8 cellular contexts compared by ENCODE assay signal in the genomic region with DNA sequence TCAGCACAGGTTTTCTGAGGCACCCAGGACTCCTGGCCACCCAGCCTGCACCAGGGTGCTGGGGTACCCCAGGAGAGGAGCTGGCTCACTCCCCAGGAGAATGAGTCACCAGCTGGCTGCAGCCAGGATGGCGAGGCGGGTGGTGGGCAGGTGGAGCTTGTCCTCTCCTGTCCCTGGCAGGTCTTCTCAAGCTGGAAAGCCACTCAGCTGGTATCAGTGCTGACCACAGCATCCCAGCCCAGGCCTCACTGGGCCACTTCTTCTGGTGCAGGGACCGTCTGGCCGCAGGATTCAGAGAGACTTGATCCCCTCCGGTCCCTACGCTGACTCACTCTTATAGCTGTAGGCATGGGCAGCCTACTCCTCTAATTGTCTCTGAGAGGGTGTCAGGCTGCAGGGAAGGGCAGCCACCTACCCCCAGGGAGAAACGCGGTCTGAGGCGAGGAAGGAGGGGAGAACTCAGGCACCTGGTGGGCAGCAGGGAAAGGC. TPM values are rescaled to one million over a fixed set of nuclear protein-coding genes. Genes with fewer than 3 reads are reported as not detected.
A peak's percentile ranks its signal among the peaks of the same experiment; 100 is the strongest.
DNase-seq lines count a peak whose midpoint lies in the region; ATAC-seq and TF ChIP-seq lines count a peak whose summit lies in the region.

No MANE protein-coding gene starts in this region.

- H3K79me1 ChIP-seq in mesendoderm (ENCODE audit: low read length), result no peaks in the 10 kb centered on the region

- peak; percentile 79 for DNase-seq in HT1080 (ENCODE audit: low read depth)
- DNase-seq in cardiac fibroblast (ENCODE audit: low read depth in 2 of 2), result peak; percentile 42 to 57
- peak; percentile 93 for DNase-seq in myocyte (ENCODE audit: low read depth)
- DNase-seq in effector memory CD4-positive, alpha-beta T cell, result no peak
- DNase-seq in mesendoderm, result no peak

- H3K4me2 ChIP-seq in mesendoderm (ENCODE audit: low read length), result no peak overlapping the region

- no peaks in the 10 kb centered on the region for H3K79me2 ChIP-seq in mesendoderm (ENCODE audit: control insufficient read depth, insufficient read depth, low read length)

- H2AK5ac ChIP-seq in mesendoderm (ENCODE audit: low read length), result no peak overlapping the region

- no peak overlapping the region for H3K9ac ChIP-seq in mesendoderm (ENCODE audit: low read length)

- no peak overlapping the region for H3K27ac ChIP-seq in effector memory CD4-positive, alpha-beta T cell (ENCODE audit: insufficient read depth, low read length, poor library complexity, severe bottlenecking)
- H3K27ac ChIP-seq in mesendoderm (ENCODE audit: low read depth, low read length), result no peak overlapping the region

- H4K5ac ChIP-seq in mesendoderm (ENCODE audit: low read length), result no peak overlapping the region

- H3K4me1 ChIP-seq in effector memory CD4-positive, alpha-beta T cell (ENCODE audit: control insufficient read depth, insufficient read depth, low read length, poor library complexity, severe bottlenecking), result peaks cover 3% of the 10 kb centered on the region
- no peaks in the 10 kb centered on the region for H3K4me1 ChIP-seq in mesendoderm (ENCODE audit: control insufficient read depth, low read depth, low read length)

- no peak overlapping the region for H3K4me3 ChIP-seq in cardiac fibroblast (replicated peaks in 1 of 2; ENCODE audit: low read depth in 2 of 2, low read length in 2 of 2)
- no peak overlapping the region for H3K4me3 ChIP-seq in effector memory CD4-positive, alpha-beta T cell (ENCODE audit: insufficient read depth, low read depth, low read length, poor library complexity, severe bottlenecking)
- H3K4me3 ChIP-seq in mesendoderm (ENCODE audit: low read length), result no peak overlapping the region

- H3K36me3 ChIP-seq in effector memory CD4-positive, alpha-beta T cell (ENCODE audit: control insufficient read depth, insufficient read depth, low read length), result no peaks in the 10 kb centered on the region
- no peaks in the 10 kb centered on the region for H3K36me3 ChIP-seq in mesendoderm (ENCODE audit: control insufficient read depth, insufficient read depth, low read length)

- no peak overlapping the region for H3K4ac ChIP-seq in mesendoderm (ENCODE audit: low read depth, low read length)

- no peaks in the 10 kb centered on the region for H3K27me3 ChIP-seq in effector memory CD4-positive, alpha-beta T cell (replicated peaks; ENCODE audit: control insufficient read depth, insufficient read depth, low read length, poor library complexity, severe bottlenecking)
- H3K27me3 ChIP-seq in mesendoderm (ENCODE audit: insufficient read depth, low read length, poor library complexity), result no peaks in the 10 kb centered on the region

- no peaks in the 10 kb centered on the region for H3K9me3 ChIP-seq in effector memory CD4-positive, alpha-beta T cell (ENCODE audit: control insufficient read depth, low read length)

- H2BK15ac ChIP-seq in mesendoderm (replicated peaks; ENCODE audit: low read depth), result no peak overlapping the region

- no peak for TF ChIP-seq CTCF in cardiac fibroblast (IDR thresholded peaks at IDR 0.05; ENCODE audit: low read depth, low read length)

- no peak overlapping the region for H2BK5ac ChIP-seq in mesendoderm (ENCODE audit: low read length)

- H3K23ac ChIP-seq in mesendoderm (ENCODE audit: low read length), result no peak overlapping the region

- H2BK120ac ChIP-seq in mesendoderm (ENCODE audit: low read depth, low read length), result no peak overlapping the region

- H4K8ac ChIP-seq in mesendoderm (ENCODE audit: low read depth, low read length), result no peak overlapping the region

- H3K56ac ChIP-seq in mesendoderm (ENCODE audit: low read length), result no peak overlapping the region

- H3K18ac ChIP-seq in mesendoderm (ENCODE audit: low read length), result no peak overlapping the region

- WGBS in mesendoderm (ENCODE audit: extremely low coverage, insufficient coverage, low lambda C conversion rate), result no CpG with 5 or more reads among the region's 9 CpGs

- peak; percentile 0 for ATAC-seq in GM18867 (IDR thresholded peaks at IDR 0.05; ENCODE audit: unreplicated experiment)
- no peak for ATAC-seq in HG02970 (IDR thresholded peaks at IDR 0.05; ENCODE audit: low FRiP score, unreplicated experiment)
- ATAC-seq in HG02798 (IDR thresholded peaks at IDR 0.05; ENCODE audit: poor library complexity, unreplicated experiment), result no peak

RNA-seq across cellular contexts. Expression of a gene that starts 22.2 kb away (rescaled TPM):
- total RNA-seq in HT1080 (2014; rRNA removed; shearing (Covaris generic)), result 4.5 and 5.5 TPM in 2 replicates
- 10.8 and 11.3 TPM in 2 replicates for polyA plus RNA-seq in HT1080 (2015; cell fraction: cytosol; rRNA removed)
- polyA plus RNA-seq in HT1080 (2015; cell fraction: nucleus; rRNA removed), result 13.4 and 16.3 TPM in 2 replicates
- total RNA-seq in myocyte, result 6.4 and 10.6 TPM in 2 replicates
- polyA plus RNA-seq in myocyte (2012), result 13.6 TPM
- polyA plus RNA-seq in mesendoderm (2013, experiment 1 of 2), result 0.11 TPM
- 0.22 TPM for polyA plus RNA-seq in mesendoderm (2013, experiment 2 of 2)

RNA-seq across cellular contexts. Expression of a gene that starts 34.0 kb away (rescaled TPM):
- not detected in 2 replicates for total RNA-seq in HT1080 (2014; rRNA removed; shearing (Covaris generic))
- polyA plus RNA-seq in HT1080 (2015; cell fraction: cytosol; rRNA removed), result not detected in 2 replicates
- polyA plus RNA-seq in HT1080 (2015; cell fraction: nucleus; rRNA removed), result not detected in 2 replicates
- not detected in 2 replicates for total RNA-seq in myocyte
- polyA plus RNA-seq in myocyte (2012), result not detected
- polyA plus RNA-seq in mesendoderm (2013, experiment 1 of 2), result 0.13 TPM
- 0.10 TPM for polyA plus RNA-seq in mesendoderm (2013, experiment 2 of 2)

Comparison
In these comparisons a context has a peak if more than half of its experiments do, and no peak if none do; other contexts are left out.
1. DNase-seq: peak in HT1080 (single experiment), cardiac fibroblast (2 of 2) and myocyte (single experiment); none in effector memory CD4-positive, alpha-beta T cell (0 of 3) and mesendoderm (single experiment).